Comparison of ENCODE assay signal across 10 cellular contexts in the genomic region with DNA sequence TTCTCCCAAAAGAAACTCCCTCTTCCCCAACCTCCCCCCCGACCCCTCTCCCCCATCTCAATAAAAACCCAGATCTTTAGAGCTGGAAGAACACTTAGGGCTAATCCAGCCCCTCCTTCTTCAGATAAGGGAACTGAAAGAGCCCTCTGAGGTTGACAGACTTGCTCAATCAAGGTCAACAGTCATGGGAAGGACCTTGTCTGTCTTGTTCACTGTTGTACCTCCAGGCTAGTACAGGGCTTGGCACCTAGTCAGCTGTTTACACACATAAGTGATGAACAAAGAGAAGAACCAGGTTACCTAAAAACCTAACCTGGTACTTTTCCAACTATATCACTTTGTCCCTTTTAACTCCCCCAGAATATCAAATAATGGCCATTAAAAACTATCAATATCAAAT. TPM values are rescaled to one million over a fixed set of nuclear protein-coding genes. Genes with fewer than 3 reads are reported as not detected.
DNase-seq lines count a peak whose midpoint lies in the region; ATAC-seq and TF ChIP-seq lines count a peak whose summit lies in the region.
"Had no signal": no experiment of that assay in that cellular context is flagged by ENCODE, and none has a peak within 500 bp of the region (broad histone marks: within the 10 kb centered on the region; RNA-seq: fewer than 3 reads in every experiment).

No MANE protein-coding gene starts in this region.

- peaks cover 10 to 35% (median 21%) of the 10 kb centered on the region in 4 donors for H3K4me1 ChIP-seq in stomach

- TF ChIP-seq CTCF in stomach (IDR thresholded peaks at IDR 0.05), result no peak

- no peak for TF ChIP-seq EP300 in stomach (IDR thresholded peaks at IDR 0.05)

- no peaks in the 10 kb centered on the region for H3K27me3 Mint-ChIP-seq in natural killer cell treated with Interleukin-12 subunit alpha and Interleukin-12 subunit beta and Interleukin-15 and Interleukin-18, amount 100 ng/mL, for 72 hours

- H3K27ac Mint-ChIP-seq in natural killer cell treated with Interleukin-12 subunit alpha and Interleukin-12 subunit beta and Interleukin-15 and Interleukin-18, amount 100 ng/mL, for 72 hours, result peak overlapping the region in 1 of 2 donors; percentile 82

- intact Hi-C loops in stomach (cut with DNase I; ENCODE audit: low total_unique reads), result loop anchor here (10.0 kb wide), 1 partner anchor 120 kb away; a partner anchor contains a TSS

- TF ChIP-seq POLR2A in stomach (IDR thresholded peaks at IDR 0.05), result no peak

- ATAC-seq in GM21423 (IDR thresholded peaks at IDR 0.05; ENCODE audit: unreplicated experiment), result peak; percentile 33
- ATAC-seq in HG03565 (IDR thresholded peaks at IDR 0.05; ENCODE audit: unreplicated experiment), result peak; percentile 39
- ATAC-seq in natural killer cell treated with Interleukin-12 subunit alpha and Interleukin-12 subunit beta and Interleukin-15 and Interleukin-18, amount 100 ng/mL, for 72 hours, result no peak
- ATAC-seq: lower lobe of right lung had no signal

- no peaks in the 10 kb centered on the region for H3K9me3 ChIP-seq in stomach
- H3K9me3 ChIP-seq: lower lobe of right lung had no signal

- 86 to 98% (median 96%) methylated on average over 1 of the region's 1 CpG for WGBS in stomach, 5 donors

- no peaks in the 10 kb centered on the region for H3K9me3 Mint-ChIP-seq in natural killer cell treated with Interleukin-12 subunit alpha and Interleukin-12 subunit beta and Interleukin-15 and Interleukin-18, amount 100 ng/mL, for 72 hours

- H3K4me3 Mint-ChIP-seq in natural killer cell treated with Interleukin-12 subunit alpha and Interleukin-12 subunit beta and Interleukin-15 and Interleukin-18, amount 100 ng/mL, for 72 hours, result peak overlapping the region; percentile 85

- DNase-seq in NOMO-1 treated with DMSO at 0.1 percent for 48 hours (lab: John Stamatoyannopoulos, UW; ENCODE audit: unreplicated experiment) (peak; percentile 58), NOMO-1 treated with dmso at 0.1 percent for 144 hours (lab: John Stamatoyannopoulos, UW; ENCODE audit: unreplicated experiment) (no peak), NCI-H187 treated with DMSO at 0.1 percent for 48 hours (lab: John Stamatoyannopoulos, UW) (no peak), stomach (no peak)
- no peak for DNase-seq in natural killer cell treated with Interleukin-12 subunit alpha and Interleukin-12 subunit beta and Interleukin-15 and Interleukin-18, amount 100 ng/mL, for 72 hours (ENCODE audit: low spot score)
- DNase-seq in effector CD8-positive, alpha-beta T cell (lab: John Stamatoyannopoulos, UW), result no peak
- DNase-seq: activated CD4-positive, CD25-positive, alpha-beta regulatory T cell; lower lobe of right lung had no signal

- peaks cover 33 to 41% of the 10 kb centered on the region in 2 donors for H3K4me1 Mint-ChIP-seq in natural killer cell treated with Interleukin-12 subunit alpha and Interleukin-12 subunit beta and Interleukin-15 and Interleukin-18, amount 100 ng/mL, for 72 hours (ENCODE audit: low read depth in 2 of 2)

- no peaks in the 10 kb centered on the region for H3K36me3 Mint-ChIP-seq in natural killer cell treated with Interleukin-12 subunit alpha and Interleukin-12 subunit beta and Interleukin-15 and Interleukin-18, amount 100 ng/mL, for 72 hours

- no peaks in the 10 kb centered on the region for H3K27me3 ChIP-seq in stomach

- no peak overlapping the region for H3K27ac ChIP-seq in stomach
- H3K27ac ChIP-seq: lower lobe of right lung had no signal

- H3K36me3 ChIP-seq in stomach, result peaks cover 0 to 3% (median 0%) of the 10 kb centered on the region in 4 donors
- H3K36me3 ChIP-seq: lower lobe of right lung had no signal

- H3K4me3 ChIP-seq in stomach, result no peak overlapping the region

RNA-seq across cellular contexts. Expression of a gene that starts 2.4 kb away (rescaled TPM):
- total RNA-seq in natural killer cell treated with Interleukin-12 subunit alpha and Interleukin-12 subunit beta and Interleukin-15 and Interleukin-18, amount 100 ng/mL, for 72 hours, result 10 to 100 TPM; 12.4 to 20.6 TPM
- total RNA-seq in stomach, result 10 to 100 TPM in 3 of 5 donors, 1 to 10 TPM in 2; 4.7 to 35.4 (median 14.2) TPM
- polyA plus RNA-seq in stomach, result 1 to 10 TPM; 2.0 to 4.7 (median 3.5) TPM

Comparison
In these comparisons a context has a peak if more than half of its experiments do, and no peak if none do; other contexts are left out.
1. ATAC-seq: peak in GM21423 (single experiment) and HG03565 (single experiment); none in natural killer cell treated with Interleukin-12 subunit alpha and Interleukin-12 subunit beta and Interleukin-15 and Interleukin-18, amount 100 ng/mL, for 72 hours (0 of 2).